ENCODE assay signal across 26 cellular contexts in genomic region chr14:57957441-57957840, GRCh38.
"Had no signal": no experiment of that assay in that cellular context is flagged by ENCODE, and none has a peak within 500 bp of the region (broad histone marks: within the 10 kb centered on the region; RNA-seq: fewer than 3 reads in every experiment).

No MANE protein-coding gene starts in this region.

- H3K4me3 ChIP-seq: adrenal gland, body of pancreas, esophagus squamous epithelium had no signal

- H3K27ac ChIP-seq: adrenal gland, body of pancreas, epithelial cell of prostate, esophagus squamous epithelium, VCaP had no signal

- H3K36me3 ChIP-seq: adrenal gland, esophagus squamous epithelium had no signal

- H3K9me3 ChIP-seq: adrenal gland, body of pancreas, esophagus squamous epithelium had no signal

- DNase-seq: activated CD4-positive, alpha-beta memory T cell treated with anti-CD3 and anti-CD28 coated beads for 36 hours; activated CD4-positive, alpha-beta T cell treated with anti-CD3 and anti-CD28 coated beads for 1 hour; activated CD4-positive, alpha-beta T cell treated with anti-CD3 and anti-CD28 coated beads for 4 hours; activated CD8-positive, alpha-beta memory T cell treated with anti-CD3 and anti-CD28 coated beads, Interleukin-2, amount 10 ng/mL, durations not matched to agents 7 days and 5 days; activated CD8-positive, alpha-beta memory T cell treated with anti-CD3 and anti-CD28 coated beads, Interleukin-2, amount 50 U/mL, for 4 hours; activated CD8-positive, alpha-beta T cell treated with anti-CD3 and anti-CD28 coated beads, Interleukin-2, amount 10 ng/mL, durations not matched to agents 7 days and 5 days; activated effector memory CD4-positive, alpha-beta T cell treated with anti-CD3 and anti-CD28 coated beads, Interleukin-2, amount 50 U/mL, for 16 hours; activated naive CD4-positive, alpha-beta T cell treated with anti-CD3 and anti-CD28 coated beads for 36 hours; activated naive CD8-positive, alpha-beta T cell treated with anti-CD3 and anti-CD28 coated beads for 36 hours; activated naive CD8-positive, alpha-beta T cell treated with anti-CD3 and anti-CD28 coated beads, Interleukin-2, amount 50 U/mL, for 24 hours; activated T-cell treated with anti-CD3 and anti-CD28 coated beads, Interleukin-2, amount 50 U/mL, for 1 hour; activated T-cell treated with anti-CD3 and anti-CD28 coated beads, Interleukin-2, amount 50 U/mL, for 48 hours; adrenal gland; amygdala; aorta; body of pancreas; caudate nucleus; cortex of kidney; effector CD8-positive, alpha-beta T cell; esophagus squamous epithelium; foreskin fibroblast; head of caudate nucleus; T-helper 2 cell had no signal

- H3K27me3 ChIP-seq: adrenal gland, body of pancreas, esophagus squamous epithelium had no signal

- H3K4me1 ChIP-seq: adrenal gland, body of pancreas had no signal

- ATAC-seq: activated CD8-positive, alpha-beta memory T cell treated with anti-CD3 and anti-CD28 coated beads, Interleukin-2, amount 10 ng/mL, durations not matched to agents 7 days and 5 days; activated CD8-positive, alpha-beta T cell treated with anti-CD3 and anti-CD28 coated beads, Interleukin-2, amount 10 ng/mL, durations not matched to agents 7 days and 5 days; activated naive CD8-positive, alpha-beta T cell treated with anti-CD3 and anti-CD28 coated beads, Interleukin-2, amount 50 U/mL, for 24 hours; body of pancreas; WTC11 had no signal
